8 cellular contexts compared by ENCODE assay signal in genomic region chr19:9818175-9818733, GRCh38. TPM values are rescaled to one million over a fixed set of nuclear protein-coding genes. Genes with fewer than 3 reads are reported as not detected.
A peak's percentile ranks its signal among the peaks of the same experiment; 100 is the strongest.
DNase-seq lines count a peak whose midpoint lies in the region; ATAC-seq and TF ChIP-seq lines count a peak whose summit lies in the region.

No MANE protein-coding gene starts in this region.

- DNase-seq in stomach: no peak
- no peak for DNase-seq in GM20000 (ENCODE audit: low spot score)
- no peak for DNase-seq in NCI-H524 (lab: John Stamatoyannopoulos, UW)
- no peak for DNase-seq in EL

- H3K27me3 Mint-ChIP-seq in activated T-helper 17 cell treated with anti-CD3 and anti-CD28 coated beads, Interleukin-2, amount 50 U/mL, for 72 hours: no peaks in the 10 kb centered on the region

- H3K27me3 ChIP-seq in stomach: no peaks in the 10 kb centered on the region

- peaks cover 12 to 32% (median 24%) of the 10 kb centered on the region in 4 donors for H3K4me1 ChIP-seq in stomach

- H3K27ac Mint-ChIP-seq in activated T-helper 17 cell treated with anti-CD3 and anti-CD28 coated beads, Interleukin-2, amount 50 U/mL, for 72 hours: peak overlapping the region; percentile 82

- no peak for TF ChIP-seq EP300 in stomach (IDR thresholded peaks at IDR 0.05)

- no peaks in the 10 kb centered on the region for H3K9me3 ChIP-seq in stomach

- 3 to 6% (median 3%) methylated on average over 22 to 39 of the region's 39 CpGs for WGBS in stomach, 5 donors

- H3K36me3 Mint-ChIP-seq in activated T-helper 17 cell treated with anti-CD3 and anti-CD28 coated beads, Interleukin-2, amount 50 U/mL, for 72 hours (ENCODE audit: low read depth): peaks cover 27% of the 10 kb centered on the region

- no peaks in the 10 kb centered on the region for H3K9me3 Mint-ChIP-seq in activated T-helper 17 cell treated with anti-CD3 and anti-CD28 coated beads, Interleukin-2, amount 50 U/mL, for 72 hours

- H3K27ac ChIP-seq in stomach: peak overlapping the region; percentile 90 to 97 (median 96)

- TF ChIP-seq POLR2A in stomach (IDR thresholded peaks at IDR 0.05): no peak

- H3K4me1 Mint-ChIP-seq in activated T-helper 17 cell treated with anti-CD3 and anti-CD28 coated beads, Interleukin-2, amount 50 U/mL, for 72 hours: peaks cover 10% of the 10 kb centered on the region

- H3K36me3 ChIP-seq in stomach: peaks cover 7 to 29% (median 23%) of the 10 kb centered on the region in 4 donors

- peak overlapping the region; percentile 79 for H3K4me3 Mint-ChIP-seq in activated T-helper 17 cell treated with anti-CD3 and anti-CD28 coated beads, Interleukin-2, amount 50 U/mL, for 72 hours

- no peak for TF ChIP-seq CTCF in stomach (IDR thresholded peaks at IDR 0.05)
- no peak for TF ChIP-seq CTCF in GM20000 (IDR thresholded peaks at IDR 0.05; ENCODE audit: extremely low read depth, missing control alignments)

- peak overlapping the region; percentile 96 for H3K4me3 ChIP-seq in iPS-11a (ENCODE audit: low read depth, low read length)
- H3K4me3 ChIP-seq in stomach: peak overlapping the region; percentile 74 to 98 (median 92)

- intact Hi-C loops in stomach (cut with DNase I; ENCODE audit: low total_unique reads): no loop called here

- ATAC-seq in HG03196 (IDR thresholded peaks at IDR 0.05; ENCODE audit: unreplicated experiment) (peak; percentile 0), HG03342 (IDR thresholded peaks at IDR 0.05; ENCODE audit: unreplicated experiment) (no peak)
- no peak for ATAC-seq in activated T-helper 17 cell treated with anti-CD3 and anti-CD28 coated beads, Interleukin-2, amount 50 U/mL, for 72 hours (replicated peaks)

RNA-seq across cellular contexts. Expression of gene FBXL12, which starts 0.6 kb away (rescaled TPM):
- total RNA-seq in activated T-helper 17 cell treated with anti-CD3 and anti-CD28 coated beads, Interleukin-2, amount 50 U/mL, for 72 hours: 10 to 100 TPM; 23.6 to 27.2 TPM
- 100 to 1,000 TPM in 1 of 5 donors, 10 to 100 TPM in 4; 11.1 to 185 (median 29.0) TPM for total RNA-seq in stomach
- 10 to 100 TPM; 12.3 to 18.3 (median 17.4) TPM for polyA plus RNA-seq in stomach

RNA-seq across cellular contexts. Expression of gene UBL5, which starts 9.5 kb away (rescaled TPM):
- 100 to 1,000 TPM; 247 to 395 TPM for total RNA-seq in activated T-helper 17 cell treated with anti-CD3 and anti-CD28 coated beads, Interleukin-2, amount 50 U/mL, for 72 hours
- total RNA-seq in stomach: 100 to 1,000 TPM in 3 of 5 donors, 10 to 100 TPM in 2; 11.3 to 213 (median 124) TPM
- polyA plus RNA-seq in stomach: 100 to 1,000 TPM; 864 to 962 (median 934) TPM

RNA-seq across cellular contexts. Expression of gene PIN1, which starts 16.9 kb away (rescaled TPM):
- total RNA-seq in activated T-helper 17 cell treated with anti-CD3 and anti-CD28 coated beads, Interleukin-2, amount 50 U/mL, for 72 hours: 10 to 100 TPM; 62.0 to 93.1 TPM
- 100 to 1,000 TPM in 1 of 5 donors, 10 to 100 TPM in 4; 24.2 to 101 (median 41.1) TPM for total RNA-seq in stomach
- polyA plus RNA-seq in stomach: 100 to 1,000 TPM in 1 of 3 donors, 10 to 100 TPM in 2; 94.1 to 105 (median 96.6) TPM

RNA-seq across cellular contexts. Expression of gene ZNF846, which starts 49.7 kb away (rescaled TPM):
- total RNA-seq in activated T-helper 17 cell treated with anti-CD3 and anti-CD28 coated beads, Interleukin-2, amount 50 U/mL, for 72 hours: 1 to 10 TPM; 3.8 to 8.4 TPM
- 10 to 100 TPM in 2 of 5 donors, 1 to 10 TPM in 3; 1.3 to 22.4 (median 5.8) TPM for total RNA-seq in stomach
- 1 to 10 TPM; 6.0 to 7.5 (median 6.9) TPM for polyA plus RNA-seq in stomach
